ENCODE assay signal across 19 cellular contexts in genomic region chr15:35379972-35380371, GRCh38.
"Had no signal": no experiment of that assay in that cellular context is flagged by ENCODE, and none has a peak within 500 bp of the region (broad histone marks: within the 10 kb centered on the region; RNA-seq: fewer than 3 reads in every experiment).

No MANE protein-coding gene starts in this region.

- H3K36me3 ChIP-seq: brain microvascular endothelial cell, colonic mucosa, upper lobe of left lung had no signal

- H3K27me3 ChIP-seq: ascending aorta, brain microvascular endothelial cell, colonic mucosa, dorsolateral prefrontal cortex, heart right ventricle, spleen, upper lobe of left lung had no signal

- DNase-seq: activated CD4-positive, alpha-beta T cell treated with anti-CD3 and anti-CD28 coated beads for 1 hour; activated CD4-positive, alpha-beta T cell treated with anti-CD3 and anti-CD28 coated beads, Interleukin-2, amount 50 U/mL, for 1 hour; activated T-cell treated with anti-CD3 and anti-CD28 coated beads, Interleukin-2, amount 50 U/mL, for 1 hour; brain microvascular endothelial cell; colonic mucosa; dorsolateral prefrontal cortex; effector memory CD8-positive, alpha-beta T cell; heart right ventricle; islet precursor cell; lower lobe of right lung; naive thymus-derived CD8-positive, alpha-beta T cell; retina; spleen; stimulated activated CD4-positive, alpha-beta T cell treated with anti-CD3 and anti-CD28 coated beads, Interleukin-4, amount 100 ng/mL, for 24 hours; stimulated activated naive CD4-positive, alpha-beta T cell treated with Interleukin-2 at 50 U/mL for 16 hours; T-helper 1 cell; upper lobe of left lung had no signal

- H3K4me1 ChIP-seq: colonic mucosa, heart right ventricle, lower lobe of right lung, spleen, upper lobe of left lung had no signal

- ATAC-seq: effector memory CD8-positive, alpha-beta T cell; heart right ventricle; left lobe of liver; lower lobe of right lung; naive thymus-derived CD8-positive, alpha-beta T cell had no signal

- H3K9me3 ChIP-seq: ascending aorta, colonic mucosa, lower lobe of right lung had no signal

- H3K4me3 ChIP-seq: ascending aorta, colonic mucosa, dorsolateral prefrontal cortex, heart right ventricle, lower lobe of right lung, spleen, upper lobe of left lung had no signal

- H3K27ac ChIP-seq: ascending aorta, brain microvascular endothelial cell, colonic mucosa, dorsolateral prefrontal cortex, heart right ventricle, lower lobe of right lung, spleen, upper lobe of left lung had no signal
